In the genomic region with DNA sequence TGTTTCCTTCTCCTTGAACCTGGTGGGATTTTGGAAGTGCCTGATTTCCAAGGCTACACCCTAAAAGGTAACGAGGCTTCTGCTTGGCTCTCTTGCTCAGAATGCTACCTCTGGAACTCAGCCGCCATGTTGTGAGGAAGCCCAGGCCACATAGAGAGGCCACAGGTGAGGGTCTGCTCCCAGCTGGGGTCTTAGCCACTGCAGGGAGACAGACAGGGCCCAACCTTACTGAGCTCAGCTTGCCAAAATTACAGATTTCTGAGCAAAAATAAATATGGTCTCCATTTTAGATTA, we compare ENCODE assay signal across 12 cellular contexts.
DNase-seq lines count a peak whose midpoint lies in the region; ATAC-seq and TF ChIP-seq lines count a peak whose summit lies in the region.
"Had no signal": no experiment of that assay in that cellular context is flagged by ENCODE, and none has a peak within 500 bp of the region (broad histone marks: within the 10 kb centered on the region; RNA-seq: fewer than 3 reads in every experiment).

No MANE protein-coding gene starts in this region.

- H3K9me2 ChIP-seq in HCT116 (ENCODE audit: insufficient read depth) = no peaks in the 10 kb centered on the region
- no peaks in the 10 kb centered on the region for H3K9me2 ChIP-seq in OCI-LY7 (ENCODE audit: insufficient read depth, low read length)

- H3K79me2 ChIP-seq in HCT116 (ENCODE audit: insufficient read depth, low read length) (no peaks in the 10 kb centered on the region), OCI-LY3 (ENCODE audit: low read length) (no peaks in the 10 kb centered on the region), OCI-LY7 (ENCODE audit: insufficient read depth, low read depth, low read length) (no peaks in the 10 kb centered on the region)

- DNase-seq in HCT116 (ENCODE audit: low read depth, low spot score) = no peak
- peak; percentile 24 for DNase-seq in coronary artery (ENCODE audit: low spot score)
- DNase-seq in esophagus muscularis mucosa (ENCODE audit: extremely low spot score) = peak; percentile 62
- no peak for DNase-seq in T-helper 2 cell
- no peak for DNase-seq in activated CD4-positive, alpha-beta T cell treated with anti-CD3 and anti-CD28 coated beads for 48 hours
- DNase-seq in OCI-LY7 (ENCODE audit: low spot score) = no peak
- no peak for DNase-seq in COLO668 (lab: John Stamatoyannopoulos, UW; ENCODE audit: unreplicated experiment)
- DNase-seq: GF-D8 had no signal

- intact Hi-C loops in HCT116 (cut with micrococcal nuclease) = loop anchor here (5.0 kb wide), 2 partner anchors 202 to 587 kb away; no protein-coding TSS in a partner anchor
- intact Hi-C loops in esophagus muscularis mucosa (cut with DNase I) = loop anchor here (5.0 to 10.0 kb wide), 3 partner anchors 144 to 217 kb away; a partner anchor contains a TSS
- intact Hi-C loops in OCI-LY7 (cut with micrococcal nuclease; ENCODE audit: unreplicated experiment) = loop anchor here (2.0 to 5.0 kb wide), 4 partner anchors 88 to 1124 kb away; no protein-coding TSS in a partner anchor

- CTCF ChIA-PET in HCT116 (lab: Charles Lee) (interaction anchor here (0.7 to 2.5 kb wide), 19 partner anchors 18 to 1125 kb away, joined by 3 to 110 read pairs (median 5); no protein-coding TSS in a partner anchor), OCI-LY7 (lab: Charles Lee; ENCODE audit: unreplicated experiment) (interaction anchor here (1.0 kb wide), 1 partner anchor 14 kb away, joined by 3 read pairs; no protein-coding TSS in a partner anchor)

- H3K4me2 ChIP-seq in HCT116 (ENCODE audit: low read length) (no peak overlapping the region), OCI-LY3 (ENCODE audit: low read length) (peak overlapping the region; percentile 58), OCI-LY7 (ENCODE audit: low read length) (no peak overlapping the region)

- BruUV-seq in HCT116 (replicated peaks; lab: Mats Ljungman, UMichigan) (no TSS peak), OCI-LY7 (replicated peaks; lab: Mats Ljungman, UMichigan) (no TSS peak)

- H2AFZ ChIP-seq in HCT116 (ENCODE audit: low read depth, low read length, poor library complexity, severe bottlenecking) (peak overlapping the region; percentile 47), OCI-LY3 (ENCODE audit: low read depth, low read length) (peak overlapping the region; percentile 43), OCI-LY7 (ENCODE audit: low read length) (no peak overlapping the region)

- H3K9me3 ChIP-seq in HCT116 (ENCODE audit: control insufficient read depth in 1 of 2, insufficient read depth in 1 of 2, low read depth in 1 of 2, low read length in 2 of 2) (no peaks in the 10 kb centered on the region), OCI-LY3 (ENCODE audit: insufficient read depth, low read length) (no peaks in the 10 kb centered on the region), esophagus muscularis mucosa (no peaks in the 10 kb centered on the region), OCI-LY7 (ENCODE audit: low read length) (no peaks in the 10 kb centered on the region)
- H3K9me3 ChIP-seq: BE2C, BLaER1, Caco-2 had no signal

- TF ChIP-seq RAD21 in HCT116 (IDR thresholded peaks at IDR 0.05; ENCODE audit: low read depth) = no peak

- H3K36me3 ChIP-seq in HCT116 (ENCODE audit: control insufficient read depth in 1 of 2, insufficient read depth in 2 of 2, low read length in 2 of 2) (no peaks in the 10 kb centered on the region), OCI-LY3 (replicated peaks; ENCODE audit: low read depth, low read length) (no peaks in the 10 kb centered on the region), esophagus muscularis mucosa (no peaks in the 10 kb centered on the region), OCI-LY7 (ENCODE audit: insufficient read depth, low read length) (no peaks in the 10 kb centered on the region)
- H3K36me3 ChIP-seq: BE2C, BLaER1 had no signal

- H3K27ac ChIP-seq in HCT116 (ENCODE audit: low read depth, low read length) (no peak overlapping the region), OCI-LY3 (ENCODE audit: low read length) (no peak overlapping the region), coronary artery (no peak overlapping the region), esophagus muscularis mucosa (replicated peaks in 1 of 4) (no peak overlapping the region), OCI-LY7 (ENCODE audit: low read depth, low read length, poor library complexity, severe bottlenecking) (no peak overlapping the region)
- H3K27ac ChIP-seq: BLaER1 had no signal

- TF ChIP-seq CTCF in HCT116 (IDR thresholded peaks at IDR 0.05 in 2 of 3, conservative IDR thresholded peaks at IDR 0.05 in 1 of 3; ENCODE audit: borderline replicate concordance in 1 of 3, insufficient read depth in 1 of 3, low read depth in 2 of 3, low read length in 2 of 3) (no peak), OCI-LY3 (IDR thresholded peaks at IDR 0.05; ENCODE audit: low read depth, low read length) (no peak), coronary artery (IDR thresholded peaks at IDR 0.05) (no peak), esophagus muscularis mucosa (IDR thresholded peaks at IDR 0.05) (no peak), OCI-LY7 (conservative IDR thresholded peaks at IDR 0.05; ENCODE audit: low read length) (no peak)

- TF ChIP-seq POLR2A in HCT116 (IDR thresholded peaks at IDR 0.05; ENCODE audit: borderline replicate concordance, extremely low read depth, insufficient read depth, insufficient read length) = no peak
- TF ChIP-seq POLR2A in esophagus muscularis mucosa (IDR thresholded peaks at IDR 0.05; ENCODE audit: low read depth) = no peak

- H3K4me1 ChIP-seq in HCT116 (ENCODE audit: control insufficient read depth in 1 of 2, insufficient read depth in 2 of 2, low read length in 2 of 2) (peaks cover 0 to 8% of the 10 kb centered on the region in 2 experiments; a peak in 1 of 4 replicates), OCI-LY3 (ENCODE audit: low read length) (no peaks in the 10 kb centered on the region; the same call in none of the 2 replicates), esophagus muscularis mucosa (peaks cover 3 to 10% (median 6%) of the 10 kb centered on the region in 4 donors), OCI-LY7 (ENCODE audit: insufficient read depth, low read length, poor library complexity, severe bottlenecking) (no peaks in the 10 kb centered on the region)
- H3K4me1 ChIP-seq: BE2C, Caco-2 had no signal

- WGBS in esophagus muscularis mucosa = 100% methylated on average over 2 of the region's 2 CpGs

- TF ChIP-seq EP300 in esophagus muscularis mucosa (IDR thresholded peaks at IDR 0.05) = no peak

- H4K20me1 ChIP-seq in HCT116 (ENCODE audit: insufficient read depth) (no peaks in the 10 kb centered on the region), OCI-LY3 (ENCODE audit: insufficient read depth, low read length) (no peaks in the 10 kb centered on the region), OCI-LY7 (ENCODE audit: insufficient read depth, low read length) (no peaks in the 10 kb centered on the region)

- H3K9ac ChIP-seq in HCT116 (ENCODE audit: low read length) (no peak overlapping the region), OCI-LY3 (ENCODE audit: low read length) (no peak overlapping the region)
- H3K9ac ChIP-seq: BLaER1 had no signal

- H3K27me3 ChIP-seq in HCT116 (ENCODE audit: insufficient read depth, low read length) = peaks cover 9% of the 10 kb centered on the region
- peaks cover 11% of the 10 kb centered on the region for H3K27me3 ChIP-seq in OCI-LY3 (ENCODE audit: low read depth, low read length)
- H3K27me3 ChIP-seq in esophagus muscularis mucosa = no peaks in the 10 kb centered on the region
- H3K27me3 ChIP-seq: BLaER1 had no signal

- RAD21 ChIA-PET in HCT116 (lab: Charles Lee; ENCODE audit: low non-redundant PET in 1 of 2, low total read pairs in 2 of 2, uncharacterized antibody in 2 of 2, unreplicated experiment in 2 of 2) = interaction anchor here (0.9 to 1.8 kb wide), 4 partner anchors 203 to 514 kb away, joined by 4 to 17 read pairs (median 11); no protein-coding TSS in a partner anchor

- 0 out of 2 replicates have a peak, but pooled peaks have one; percentile 8 for ATAC-seq in HCT116

- H3K4me3 ChIP-seq in HCT116 (replicated peaks in 1 of 2; ENCODE audit: low read depth in 1 of 2, low read length in 2 of 2) (no peak overlapping the region), OCI-LY3 (ENCODE audit: low read length) (no peak overlapping the region), coronary artery (no peak overlapping the region), esophagus muscularis mucosa (no peak overlapping the region), OCI-LY7 (ENCODE audit: low read depth, low read length, poor library complexity, severe bottlenecking) (no peak overlapping the region)
- H3K4me3 ChIP-seq: BLaER1 had no signal

- POLR2A ChIA-PET in HCT116 (lab: Charles Lee) = no interaction called here
- POLR2A ChIA-PET in OCI-LY7 (lab: Charles Lee) = no interaction called here

TF ChIP-seq in HCT116, 20 proteins besides CTCF, POLR2A, EP300 and RAD21 (continues in another document):
- TF ChIP-seq ZFX (IDR thresholded peaks at IDR 0.05) (no peak), TCF7L2 (IDR thresholded peaks at IDR 0.05; ENCODE audit: borderline replicate concordance, extremely low read depth, insufficient read depth, insufficient read length) (no peak), JUND (IDR thresholded peaks at IDR 0.05) (no peak), EZH2phosphoT487 (IDR thresholded peaks at IDR 0.05; ENCODE audit: borderline replicate concordance) (no peak), CEBPB (IDR thresholded peaks at IDR 0.05; ENCODE audit: low read depth) (no peak)
- TF ChIP-seq, protein P1, sequence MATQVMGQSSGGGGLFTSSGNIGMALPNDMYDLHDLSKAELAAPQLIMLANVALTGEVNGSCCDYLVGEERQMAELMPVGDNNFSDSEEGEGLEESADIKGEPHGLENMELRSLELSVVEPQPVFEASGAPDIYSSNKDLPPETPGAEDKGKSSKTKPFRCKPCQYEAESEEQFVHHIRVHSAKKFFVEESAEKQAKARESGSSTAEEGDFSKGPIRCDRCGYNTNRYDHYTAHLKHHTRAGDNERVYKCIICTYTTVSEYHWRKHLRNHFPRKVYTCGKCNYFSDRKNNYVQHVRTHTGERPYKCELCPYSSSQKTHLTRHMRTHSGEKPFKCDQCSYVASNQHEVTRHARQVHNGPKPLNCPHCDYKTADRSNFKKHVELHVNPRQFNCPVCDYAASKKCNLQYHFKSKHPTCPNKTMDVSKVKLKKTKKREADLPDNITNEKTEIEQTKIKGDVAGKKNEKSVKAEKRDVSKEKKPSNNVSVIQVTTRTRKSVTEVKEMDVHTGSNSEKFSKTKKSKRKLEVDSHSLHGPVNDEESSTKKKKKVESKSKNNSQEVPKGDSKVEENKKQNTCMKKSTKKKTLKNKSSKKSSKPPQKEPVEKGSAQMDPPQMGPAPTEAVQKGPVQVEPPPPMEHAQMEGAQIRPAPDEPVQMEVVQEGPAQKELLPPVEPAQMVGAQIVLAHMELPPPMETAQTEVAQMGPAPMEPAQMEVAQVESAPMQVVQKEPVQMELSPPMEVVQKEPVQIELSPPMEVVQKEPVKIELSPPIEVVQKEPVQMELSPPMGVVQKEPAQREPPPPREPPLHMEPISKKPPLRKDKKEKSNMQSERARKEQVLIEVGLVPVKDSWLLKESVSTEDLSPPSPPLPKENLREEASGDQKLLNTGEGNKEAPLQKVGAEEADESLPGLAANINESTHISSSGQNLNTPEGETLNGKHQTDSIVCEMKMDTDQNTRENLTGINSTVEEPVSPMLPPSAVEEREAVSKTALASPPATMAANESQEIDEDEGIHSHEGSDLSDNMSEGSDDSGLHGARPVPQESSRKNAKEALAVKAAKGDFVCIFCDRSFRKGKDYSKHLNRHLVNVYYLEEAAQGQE (IDR thresholded peaks at IDR 0.05; ENCODE audit: low read depth) = no peak

Comparison
In these comparisons a context has a peak if more than half of its experiments do, and no peak if none do; other contexts are left out.
1. DNase-seq: peak in coronary artery (single experiment) and esophagus muscularis mucosa (single experiment); none in HCT116 (single experiment), T-helper 2 cell (0 of 5), activated CD4-positive, alpha-beta T cell treated with anti-CD3 and anti-CD28 coated beads for 48 hours (single experiment), OCI-LY7 (single experiment) and COLO668 (single experiment).